ENCODE assay signal across 8 cellular contexts in genomic region chr16:85553436-85554113, GRCh38. TPM values are rescaled to one million over a fixed set of nuclear protein-coding genes. Genes with fewer than 3 reads are reported as not detected.
DNase-seq lines count a peak whose midpoint lies in the region; ATAC-seq, FAIRE-seq and TF ChIP-seq lines count a peak whose summit lies in the region.

No MANE protein-coding gene starts in this region.

- peak overlapping the region; percentile 92 for H3K4me3 Mint-ChIP-seq in astrocyte (ENCODE audit: unreplicated experiment)

- peak; percentile 66 for TF ChIP-seq CTCF in RWPE2 (IDR thresholded peaks at IDR 0.05; ENCODE audit: poor library complexity, severe bottlenecking)
- TF ChIP-seq CTCF in astrocyte (IDR thresholded peaks at IDR 0.05; ENCODE audit: insufficient read depth, low read depth, low read length): no peak

- DNase-seq in D341Med (ENCODE audit: low spot score) (peak; percentile 66), HS-5 (ENCODE audit: low read depth) (peak; percentile 3), RWPE2 (ENCODE audit: low spot score) (peak; percentile 57), astrocyte (ENCODE audit: low read depth) (peak; percentile 36), hepatic stellate cell (ENCODE audit: low spot score) (peak; percentile 64), iPS-NIHi11 (ENCODE audit: low spot score) (no peak)

- H3K27ac Mint-ChIP-seq in astrocyte (ENCODE audit: unreplicated experiment): peak overlapping the region; percentile 93

- no peaks in the 10 kb centered on the region for H3K9me3 ChIP-seq in RWPE2 (ENCODE audit: severe bottlenecking)
- no peaks in the 10 kb centered on the region for H3K9me3 ChIP-seq in astrocyte (ENCODE audit: insufficient read depth, low read depth, low read length)
- H3K9me3 ChIP-seq in skeletal muscle satellite cell (replicated peaks; ENCODE audit: low read length): no peaks in the 10 kb centered on the region

- no peak for FAIRE-seq in astrocyte (lab: Jason Lieb, UNC)

- H3K36me3 ChIP-seq in RWPE2 (ENCODE audit: low read depth): no peaks in the 10 kb centered on the region
- no peaks in the 10 kb centered on the region for H3K36me3 ChIP-seq in astrocyte (ENCODE audit: insufficient read depth, low read length)
- H3K36me3 ChIP-seq in skeletal muscle satellite cell (ENCODE audit: insufficient read depth, low read length): no peaks in the 10 kb centered on the region

- peaks cover 20% of the 10 kb centered on the region for H3K27me3 Mint-ChIP-seq in astrocyte (ENCODE audit: low read depth, unreplicated experiment)

- peak overlapping the region; percentile 88 for H3K27ac ChIP-seq in RWPE2 (ENCODE audit: poor library complexity, severe bottlenecking)
- peak overlapping the region; percentile 40 for H3K27ac ChIP-seq in astrocyte (ENCODE audit: low read depth, low read length)

- peak overlapping the region; percentile 72 for H3K4me3 ChIP-seq in RWPE2 (ENCODE audit: severe bottlenecking)
- peak overlapping the region; percentile 65 for H3K4me3 ChIP-seq in astrocyte (ENCODE audit: insufficient read depth, low read depth, low read length)
- peak overlapping the region; percentile 92 for H3K4me3 ChIP-seq in skeletal muscle satellite cell (ENCODE audit: low read length)

- H3K27me3 ChIP-seq in RWPE2 (ENCODE audit: insufficient read depth, poor library complexity, severe bottlenecking): no peaks in the 10 kb centered on the region
- H3K27me3 ChIP-seq in astrocyte (ENCODE audit: insufficient read depth, low read length): no peaks in the 10 kb centered on the region
- no peaks in the 10 kb centered on the region for H3K27me3 ChIP-seq in skeletal muscle satellite cell (ENCODE audit: control insufficient read depth, insufficient read depth, low read length)

- ATAC-seq in GM19372 (IDR thresholded peaks at IDR 0.05; ENCODE audit: low read depth, unreplicated experiment): peak; percentile 2
- ATAC-seq in RWPE2 (ENCODE audit: low read depth): peak; percentile 23

- peaks cover 16% of the 10 kb centered on the region for H3K79me2 ChIP-seq in astrocyte (ENCODE audit: insufficient read depth, low read length)

- H2AFZ ChIP-seq in astrocyte (ENCODE audit: low read depth, low read length): peak overlapping the region; percentile 68

- H3K4me2 ChIP-seq in astrocyte (ENCODE audit: low read length) (peak overlapping the region; percentile 99), skeletal muscle satellite cell (ENCODE audit: low read length) (peak overlapping the region; percentile 100)

- peaks cover 34% of the 10 kb centered on the region for H4K20me1 ChIP-seq in astrocyte (ENCODE audit: insufficient read depth, low read length)

- no peaks in the 10 kb centered on the region for H3K9me3 Mint-ChIP-seq in astrocyte (ENCODE audit: unreplicated experiment)

- H3K9ac ChIP-seq in astrocyte (ENCODE audit: low read length) (peak overlapping the region; percentile 67), skeletal muscle satellite cell (ENCODE audit: low read depth, low read length) (peak overlapping the region; percentile 78)

- H3K36me3 Mint-ChIP-seq in astrocyte (ENCODE audit: low read depth, unreplicated experiment): no peaks in the 10 kb centered on the region

- H3K4me1 ChIP-seq in RWPE2 (ENCODE audit: insufficient read depth, poor library complexity, severe bottlenecking) (peaks cover 11% of the 10 kb centered on the region), astrocyte (ENCODE audit: insufficient read depth, low read length) (peaks cover 19% of the 10 kb centered on the region), skeletal muscle satellite cell (ENCODE audit: control insufficient read depth, insufficient read depth, low read length) (peaks cover 25% of the 10 kb centered on the region)

- H3K4me1 Mint-ChIP-seq in astrocyte (ENCODE audit: low read depth, unreplicated experiment): peaks cover 14% of the 10 kb centered on the region

RNA-seq across cellular contexts. Expression of gene GSE1, which starts 59.5 kb away (rescaled TPM):
- 30.1 and 35.0 TPM in 2 replicates for total RNA-seq in astrocyte
- total RNA-seq in skeletal muscle satellite cell (2012; rRNA removed): 23.6 and 27.6 TPM in 2 replicates
